23 cellular contexts compared by ENCODE assay signal in the genomic region with DNA sequence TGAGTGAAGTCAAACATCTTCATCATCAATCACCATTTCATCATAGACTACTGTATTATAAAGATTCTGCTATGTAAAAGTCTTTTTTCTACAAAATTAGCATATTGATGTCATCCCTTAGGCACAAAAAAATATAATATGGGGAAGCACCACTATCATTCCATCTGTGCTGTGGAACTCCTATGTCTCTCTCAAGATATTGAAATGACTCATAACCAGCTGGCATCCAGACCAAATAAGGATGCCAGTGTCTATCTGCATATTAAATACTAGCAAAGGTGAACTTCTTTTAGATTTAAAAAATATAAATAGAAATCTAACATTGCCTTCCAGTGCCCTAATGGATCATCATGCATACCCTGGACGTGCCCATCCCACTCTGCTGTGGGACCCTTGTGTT. TPM values are rescaled to one million over a fixed set of nuclear protein-coding genes. Genes with fewer than 3 reads are reported as not detected.
A peak's percentile ranks its signal among the peaks of the same experiment; 100 is the strongest.
DNase-seq lines count a peak whose midpoint lies in the region; ATAC-seq, FAIRE-seq and TF ChIP-seq lines count a peak whose summit lies in the region.
"Had no signal": no experiment of that assay in that cellular context is flagged by ENCODE, and none has a peak within 500 bp of the region (broad histone marks: within the 10 kb centered on the region; RNA-seq: fewer than 3 reads in every experiment).

No MANE protein-coding gene starts in this region.

- H3K27me3 ChIP-seq in breast epithelium (no peaks in the 10 kb centered on the region), fibroblast of lung (ENCODE audit: control insufficient read depth, insufficient read depth, low read length) (no peaks in the 10 kb centered on the region)
- H3K27me3 ChIP-seq: ascending aorta, upper lobe of right lung had no signal

- H3K4me2 ChIP-seq in fibroblast of lung (ENCODE audit: extremely low read depth, insufficient read depth, low read length), result no peak overlapping the region

- H3K9ac ChIP-seq in fibroblast of lung (ENCODE audit: insufficient read depth, low read length), result no peak overlapping the region

- FAIRE-seq in urothelium cell line (lab: Jason Lieb, UNC), result peak; percentile 20
- FAIRE-seq: GM18507 had no signal

- no peak for TF ChIP-seq POLR2A in breast epithelium (IDR thresholded peaks at IDR 0.05)

- no peaks in the 10 kb centered on the region for H3K9me3 Mint-ChIP-seq in MCF 10A (ENCODE audit: unreplicated experiment)
- H3K9me3 Mint-ChIP-seq: activated CD4-positive, alpha-beta T cell treated with anti-CD3 and anti-CD28 coated beads, Interleukin-2, amount 10 ng/mL, durations not matched to agents 7 days and 5 days; activated naive CD4-positive, alpha-beta T cell treated with anti-CD3 and anti-CD28 coated beads, Interleukin-2, amount 50 U/mL, for 24 hours had no signal

- no peak for ATAC-seq in GM18517 (IDR thresholded peaks at IDR 0.05; ENCODE audit: unreplicated experiment)
- ATAC-seq in T-helper 17 cell, result no peak
- ATAC-seq: gastroesophageal sphincter, upper lobe of right lung had no signal

- H3K79me2 ChIP-seq in fibroblast of lung (ENCODE audit: control insufficient read depth, insufficient read depth, low read length), result no peaks in the 10 kb centered on the region

- no peak overlapping the region for H2AFZ ChIP-seq in fibroblast of lung (ENCODE audit: low read length)

- DNase-seq in MCF 10A (ENCODE audit: unreplicated experiment) (peak; percentile 18), breast epithelium (ENCODE audit: low spot score in 2 of 2) (no peak), RPMI7951 (ENCODE audit: low read depth) (peak; percentile 43), fibroblast of lung (ENCODE audit: low read depth in 2 of 2) (peak; percentile 12 to 33), urothelium cell line (ENCODE audit: low spot score) (no peak), T-helper 17 cell (no peak), retina (no peak)
- DNase-seq: activated CD4-positive, alpha-beta T cell treated with anti-CD3 and anti-CD28 coated beads, Interleukin-2, amount 10 ng/mL, durations not matched to agents 7 days and 5 days; C1 segment of cervical spinal cord; Calu3; central memory CD4-positive, alpha-beta T cell; GDM1; naive B cell; NCI-H1105 treated with DMSO at 0.1 percent for 48 hours; NCI-H2081 treated with DMSO at 0.1 percent for 48 hours; SHP77 treated with DMSO at 0.1 percent for 48 hours; upper lobe of right lung had no signal

- H3K4me1 ChIP-seq in breast epithelium, result no peaks in the 10 kb centered on the region
- H3K4me1 ChIP-seq in fibroblast of lung (ENCODE audit: control insufficient read depth, extremely low read depth, insufficient read depth, low read length), result no peaks in the 10 kb centered on the region
- H3K4me1 ChIP-seq: ascending aorta, gastroesophageal sphincter, HAP-1, upper lobe of right lung had no signal

- BruUV-seq in MCF 10A (replicated peaks; lab: Mats Ljungman, UMichigan), result no TSS peak

- H3K9me3 ChIP-seq in breast epithelium (no peaks in the 10 kb centered on the region), fibroblast of lung (ENCODE audit: control insufficient read depth, insufficient read depth, low read depth, low read length) (no peaks in the 10 kb centered on the region), T-helper 17 cell (ENCODE audit: control insufficient read depth, low read length, poor library complexity, severe bottlenecking) (no peaks in the 10 kb centered on the region)
- H3K9me3 ChIP-seq: ascending aorta, gastroesophageal sphincter, HAP-1, upper lobe of right lung had no signal

- CTCF ChIA-PET in MCF 10A (lab: Yijun Ruan, JAX), result interaction anchor here (1.0 kb wide), 1 partner anchor 18 kb away, joined by 3 read pairs; the partner anchor contains the start of gene DCAF5

- POLR2A ChIA-PET in MCF 10A (lab: Yijun Ruan, JAX), result interaction anchor here (0.6 to 1.6 kb wide), 3 partner anchors 17 to 404 kb away, joined by 3 to 4 read pairs (median 3); partner anchors contain the start of gene CCDC177

- H3K4me3 Mint-ChIP-seq in MCF 10A (ENCODE audit: unreplicated experiment) (no peak overlapping the region), T-helper 17 cell (no peak overlapping the region)
- H3K4me3 Mint-ChIP-seq: activated CD4-positive, alpha-beta T cell treated with anti-CD3 and anti-CD28 coated beads, Interleukin-2, amount 10 ng/mL, durations not matched to agents 7 days and 5 days; activated naive CD4-positive, alpha-beta T cell treated with anti-CD3 and anti-CD28 coated beads, Interleukin-2, amount 50 U/mL, for 24 hours; naive B cell had no signal

- no peaks in the 10 kb centered on the region for H4K20me1 ChIP-seq in fibroblast of lung (ENCODE audit: control insufficient read depth, extremely low read depth, insufficient read depth, low read length)

- H3K27ac ChIP-seq in breast epithelium, result no peak overlapping the region
- H3K27ac ChIP-seq in fibroblast of lung (ENCODE audit: insufficient read depth, low read length), result no peak overlapping the region
- H3K27ac ChIP-seq: ascending aorta, gastroesophageal sphincter, upper lobe of right lung had no signal

- H3K27me3 Mint-ChIP-seq in MCF 10A (ENCODE audit: insufficient read depth, unreplicated experiment), result no peaks in the 10 kb centered on the region
- no peaks in the 10 kb centered on the region for H3K27me3 Mint-ChIP-seq in T-helper 17 cell
- H3K27me3 Mint-ChIP-seq: activated naive CD4-positive, alpha-beta T cell treated with anti-CD3 and anti-CD28 coated beads, Interleukin-2, amount 50 U/mL, for 24 hours had no signal

- intact Hi-C loops in MCF 10A (cut with micrococcal nuclease), result no loop called here
- intact Hi-C loops in breast epithelium (cut with DNase I; ENCODE audit: low total_unique reads), result no loop called here

- H3K4me1 Mint-ChIP-seq in MCF 10A (ENCODE audit: insufficient read depth, unreplicated experiment) (no peaks in the 10 kb centered on the region), T-helper 17 cell (no peaks in the 10 kb centered on the region)
- H3K4me1 Mint-ChIP-seq: activated CD4-positive, alpha-beta T cell treated with anti-CD3 and anti-CD28 coated beads, Interleukin-2, amount 10 ng/mL, durations not matched to agents 7 days and 5 days; activated naive CD4-positive, alpha-beta T cell treated with anti-CD3 and anti-CD28 coated beads, Interleukin-2, amount 50 U/mL, for 24 hours; naive B cell had no signal

- H3K4me3 ChIP-seq in breast epithelium (no peak overlapping the region), fibroblast of lung (replicated peaks in 1 of 4; ENCODE audit: control extremely low read depth in 1 of 4, insufficient read depth in 1 of 4, low read depth in 3 of 4, low read length in 4 of 4) (no peak overlapping the region)
- H3K4me3 ChIP-seq: ascending aorta, gastroesophageal sphincter, HAP-1, upper lobe of right lung had no signal

- H3K36me3 ChIP-seq in breast epithelium (no peaks in the 10 kb centered on the region), fibroblast of lung (ENCODE audit: control insufficient read depth, insufficient read depth, low read length) (no peaks in the 10 kb centered on the region)
- H3K36me3 ChIP-seq: ascending aorta, gastroesophageal sphincter, HAP-1, upper lobe of right lung had no signal

- H3K27ac Mint-ChIP-seq in MCF 10A (ENCODE audit: low read depth, unreplicated experiment) (no peak overlapping the region), T-helper 17 cell (no peak overlapping the region)
- H3K27ac Mint-ChIP-seq: activated CD4-positive, alpha-beta T cell treated with anti-CD3 and anti-CD28 coated beads, Interleukin-2, amount 10 ng/mL, durations not matched to agents 7 days and 5 days; activated naive CD4-positive, alpha-beta T cell treated with anti-CD3 and anti-CD28 coated beads, Interleukin-2, amount 50 U/mL, for 24 hours; naive B cell had no signal

- no peak for TF ChIP-seq CTCF in MCF 10A (IDR thresholded peaks at IDR 0.05; ENCODE audit: unreplicated experiment)
- no peak for TF ChIP-seq CTCF in breast epithelium (IDR thresholded peaks at IDR 0.05)
- no peak for TF ChIP-seq CTCF in fibroblast of lung (conservative IDR thresholded peaks at IDR 0.05 in 1 of 2, IDR thresholded peaks at IDR 0.05 in 1 of 2; ENCODE audit: low read depth in 1 of 2, low read length in 2 of 2)

- no peaks in the 10 kb centered on the region for H3K36me3 Mint-ChIP-seq in MCF 10A (ENCODE audit: insufficient read depth, unreplicated experiment)
- H3K36me3 Mint-ChIP-seq in T-helper 17 cell (ENCODE audit: low read depth), result no peaks in the 10 kb centered on the region
- H3K36me3 Mint-ChIP-seq: activated naive CD4-positive, alpha-beta T cell treated with anti-CD3 and anti-CD28 coated beads, Interleukin-2, amount 50 U/mL, for 24 hours; naive B cell had no signal

RNA-seq across cellular contexts. Expression of gene DCAF5, which starts 17.9 kb away (rescaled TPM):
- 37.7 and 42.5 TPM in 2 replicates for total RNA-seq in MCF 10A (2022)
- total RNA-seq in breast epithelium, result 10 to 100 TPM; 40.4 to 45.0 (median 43.3) TPM
- 10.5 and 11.5 TPM in 2 replicates for total RNA-seq in RPMI7951 (2014; rRNA removed; shearing (Covaris generic))
- total RNA-seq in fibroblast of lung, result 10.3 and 16.8 TPM in 2 replicates
- polyA plus RNA-seq in fibroblast of lung, result 26.4 and 31.8 TPM in 2 replicates
- 14.6 and 22.4 TPM in 2 replicates for polyA plus RNA-seq in fibroblast of lung (2012)
- polyA minus RNA-seq in fibroblast of lung (ENCODE audit: low replicate concordance), result 71.8 and 101 TPM in 2 replicates
- 10 to 100 TPM; 55.0 to 61.6 TPM for total RNA-seq in T-helper 17 cell

RNA-seq across cellular contexts. Expression of gene EXD2, which starts 20.4 kb away (rescaled TPM):
- total RNA-seq in MCF 10A (2022) (17.7 and 18.7 TPM in 2 replicates), breast epithelium (10 to 100 TPM; 17.1 to 32.5 (median 23.3) TPM), fibroblast of lung (21.1 and 27.7 TPM in 2 replicates), T-helper 17 cell (1 to 10 TPM; 4.6 to 5.1 TPM)
- 12.2 and 15.6 TPM in 2 replicates for total RNA-seq in RPMI7951 (2014; rRNA removed; shearing (Covaris generic))
- polyA plus RNA-seq in fibroblast of lung, result 19.8 and 25.5 TPM in 2 replicates
- 15.1 and 17.4 TPM in 2 replicates for polyA plus RNA-seq in fibroblast of lung (2012)
- polyA minus RNA-seq in fibroblast of lung (ENCODE audit: low replicate concordance), result 5.4 and 36.8 TPM in 2 replicates

Comparison
In these comparisons a context has a peak if more than half of its experiments do, and no peak if none do; other contexts are left out.
1. DNase-seq: peak in MCF 10A (single experiment), RPMI7951 (single experiment) and fibroblast of lung (2 of 2); none in breast epithelium (0 of 2), urothelium cell line (single experiment), T-helper 17 cell (0 of 3) and retina (single experiment).